Comparison of ENCODE assay signal across 11 cellular contexts in genomic region chr1:165543651-165544452, GRCh38. TPM values are rescaled to one million over a fixed set of nuclear protein-coding genes. Genes with fewer than 3 reads are reported as not detected.
DNase-seq lines count a peak whose midpoint lies in the region; ATAC-seq and TF ChIP-seq lines count a peak whose summit lies in the region.
"Had no signal": no experiment of that assay in that cellular context is flagged by ENCODE, and none has a peak within 500 bp of the region (broad histone marks: within the 10 kb centered on the region; RNA-seq: fewer than 3 reads in every experiment).

A gene with protein sequence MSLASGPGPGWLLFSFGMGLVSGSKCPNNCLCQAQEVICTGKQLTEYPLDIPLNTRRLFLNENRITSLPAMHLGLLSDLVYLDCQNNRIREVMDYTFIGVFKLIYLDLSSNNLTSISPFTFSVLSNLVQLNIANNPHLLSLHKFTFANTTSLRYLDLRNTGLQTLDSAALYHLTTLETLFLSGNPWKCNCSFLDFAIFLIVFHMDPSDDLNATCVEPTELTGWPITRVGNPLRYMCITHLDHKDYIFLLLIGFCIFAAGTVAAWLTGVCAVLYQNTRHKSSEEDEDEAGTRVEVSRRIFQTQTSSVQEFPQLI (plus strand): TSS chr1:165544000. CDS start chr1:165544297, 297 bp downstream.

- no peaks in the 10 kb centered on the region for H3K9me3 Mint-ChIP-seq in nephron progenitor cell
- H3K9me3 Mint-ChIP-seq: stimulated activated effector memory CD8-positive, alpha-beta T cell treated with anti-CD3 and anti-CD28 coated beads, Interleukin-12 subunit alpha, Interleukin-12 subunit beta, amount 100 ng/mL, for 72 hours had no signal

- RAD21 ChIA-PET in HCT116 (lab: Charles Lee; ENCODE audit: low non-redundant PET in 1 of 2, low total read pairs in 2 of 2, uncharacterized antibody in 2 of 2, unreplicated experiment in 2 of 2) = no interaction called here

- peaks cover 28% of the 10 kb centered on the region for H3K4me1 Mint-ChIP-seq in nephron progenitor cell
- H3K4me1 Mint-ChIP-seq: stimulated activated effector memory CD8-positive, alpha-beta T cell treated with anti-CD3 and anti-CD28 coated beads, Interleukin-12 subunit alpha, Interleukin-12 subunit beta, amount 100 ng/mL, for 72 hours had no signal

- no peak within 1 kb of the TSS for H3K27ac ChIP-seq in HCT116 (ENCODE audit: low read depth, low read length)
- peak within 1 kb of the TSS; percentile 16 for H3K27ac ChIP-seq in cardiac muscle cell

- H3K4me3 ChIP-seq in HCT116 (replicated peaks in 1 of 2; ENCODE audit: low read depth in 1 of 2, low read length in 2 of 2) = no peak within 1 kb of the TSS
- H3K4me3 ChIP-seq in cardiac muscle cell = no peak within 1 kb of the TSS

- no peaks in the 10 kb centered on the region for H3K36me3 Mint-ChIP-seq in nephron progenitor cell (ENCODE audit: low read depth)
- H3K36me3 Mint-ChIP-seq: stimulated activated effector memory CD8-positive, alpha-beta T cell treated with anti-CD3 and anti-CD28 coated beads, Interleukin-12 subunit alpha, Interleukin-12 subunit beta, amount 100 ng/mL, for 72 hours had no signal

- H3K36me3 ChIP-seq in HCT116 (ENCODE audit: control insufficient read depth in 1 of 2, insufficient read depth in 2 of 2, low read length in 2 of 2) (no peaks in the 10 kb centered on the region), cardiac muscle cell (no peaks in the 10 kb centered on the region)

- no peaks in the 10 kb centered on the region for H3K9me3 ChIP-seq in HCT116 (ENCODE audit: control insufficient read depth in 1 of 2, insufficient read depth in 1 of 2, low read depth in 1 of 2, low read length in 2 of 2)
- H3K9me3 ChIP-seq in cardiac muscle cell (ENCODE audit: low read depth) = no peaks in the 10 kb centered on the region

- no peak within 1 kb of the TSS for H2AFZ ChIP-seq in HCT116 (ENCODE audit: low read depth, low read length, poor library complexity, severe bottlenecking)

- peak; percentile 34; the same call in 1 of the 2 replicates for ATAC-seq in HCT116
- no peak for ATAC-seq in HG02759 (IDR thresholded peaks at IDR 0.05; ENCODE audit: unreplicated experiment)
- ATAC-seq: stimulated activated effector memory CD8-positive, alpha-beta T cell treated with anti-CD3 and anti-CD28 coated beads, Interleukin-12 subunit alpha, Interleukin-12 subunit beta, amount 100 ng/mL, for 72 hours had no signal

- H3K79me2 ChIP-seq in HCT116 (ENCODE audit: insufficient read depth, low read length) = no peaks in the 10 kb centered on the region

- TF ChIP-seq RAD21 in HCT116 (IDR thresholded peaks at IDR 0.05; ENCODE audit: low read depth) = no peak

- H4K20me1 ChIP-seq in HCT116 (ENCODE audit: insufficient read depth) = no peaks in the 10 kb centered on the region

- TF ChIP-seq CTCF in HCT116 (IDR thresholded peaks at IDR 0.05 in 2 of 3, conservative IDR thresholded peaks at IDR 0.05 in 1 of 3; ENCODE audit: borderline replicate concordance in 1 of 3, insufficient read depth in 1 of 3, low read depth in 2 of 3, low read length in 2 of 3) = no peak
- TF ChIP-seq CTCF in cardiac muscle cell (IDR thresholded peaks at IDR 0.05; ENCODE audit: low read depth, low read length) = no peak
- TF ChIP-seq CTCF in nephron progenitor cell (IDR thresholded peaks at IDR 0.05) = no peak

- peaks cover 46% of the 10 kb centered on the region for H3K27me3 ChIP-seq in HCT116 (ENCODE audit: insufficient read depth, low read length)
- no peaks in the 10 kb centered on the region for H3K27me3 ChIP-seq in cardiac muscle cell

- TF ChIP-seq POLR2A in HCT116 (IDR thresholded peaks at IDR 0.05; ENCODE audit: borderline replicate concordance, extremely low read depth, insufficient read depth, insufficient read length) = no peak

- no peak within 1 kb of the TSS for H3K4me3 Mint-ChIP-seq in nephron progenitor cell
- H3K4me3 Mint-ChIP-seq: stimulated activated effector memory CD8-positive, alpha-beta T cell treated with anti-CD3 and anti-CD28 coated beads, Interleukin-12 subunit alpha, Interleukin-12 subunit beta, amount 100 ng/mL, for 72 hours had no signal

- intact Hi-C loops in HCT116 (cut with micrococcal nuclease) (no loop called here), posterior cingulate gyrus (cut with DNase I) (no loop called here)

- H3K27ac Mint-ChIP-seq in nephron progenitor cell = no peak within 1 kb of the TSS
- H3K27ac Mint-ChIP-seq: stimulated activated effector memory CD8-positive, alpha-beta T cell treated with anti-CD3 and anti-CD28 coated beads, Interleukin-12 subunit alpha, Interleukin-12 subunit beta, amount 100 ng/mL, for 72 hours had no signal

- POLR2A ChIA-PET in HCT116 (lab: Charles Lee) = no interaction called here

- no peaks in the 10 kb centered on the region for H3K9me2 ChIP-seq in HCT116 (ENCODE audit: insufficient read depth)

- H3K4me2 ChIP-seq in HCT116 (ENCODE audit: low read length) = no peak within 1 kb of the TSS

- CTCF ChIA-PET in HCT116 (lab: Charles Lee) = no interaction called here

- DNase-seq in HCT116 (ENCODE audit: low read depth, low spot score) (no peak), NCI-H2227 treated with DMSO at 0.1 percent for 48 hours (lab: John Stamatoyannopoulos, UW) (peak; percentile 26), cardiac muscle cell (ENCODE audit: low read depth in 1 of 2, low spot score in 1 of 2) (peak in 1 of 2 donors; percentile 66), posterior cingulate gyrus (peak in 9 of 10 donors; percentile 19 to 90 (median 42)), nephron progenitor cell (no peak)
- no peak for DNase-seq in activated CD8-positive, alpha-beta memory T cell treated with anti-CD3 and anti-CD28 coated beads, Interleukin-2, amount 50 U/mL, for 4 hours
- no peak for DNase-seq in stimulated activated CD4-positive, alpha-beta T cell treated with anti-CD3 and anti-CD28 coated beads, Interleukin-4, amount 100 ng/mL, for 24 hours

- H3K4me1 ChIP-seq in HCT116 (ENCODE audit: control insufficient read depth in 1 of 2, insufficient read depth in 2 of 2, low read length in 2 of 2) = peaks cover 0 to 8% of the 10 kb centered on the region in 2 experiments; a peak in 1 of 4 replicates
- H3K4me1 ChIP-seq in cardiac muscle cell (ENCODE audit: low read depth) = peaks cover 33% of the 10 kb centered on the region

- H3K9ac ChIP-seq in HCT116 (ENCODE audit: low read length) = no peak within 1 kb of the TSS

- no TSS peak for BruUV-seq in HCT116 (replicated peaks; lab: Mats Ljungman, UMichigan)

- H3K27me3 Mint-ChIP-seq in nephron progenitor cell (ENCODE audit: low read depth, poor library complexity) = peaks cover 13% of the 10 kb centered on the region

TF ChIP-seq in HCT116, 20 proteins besides CTCF, POLR2A, EP300 and RAD21:
- TF ChIP-seq SP1 (IDR thresholded peaks at IDR 0.05; ENCODE audit: low read depth) (no peak), FOSL1 (IDR thresholded peaks at IDR 0.05; ENCODE audit: low read depth) (no peak), SRF (IDR thresholded peaks at IDR 0.05; ENCODE audit: low read depth) (no peak), EZH2 (IDR thresholded peaks at IDR 0.05) (no peak), TCF7L2 (IDR thresholded peaks at IDR 0.05; ENCODE audit: borderline replicate concordance, extremely low read depth, insufficient read depth, insufficient read length) (no peak), CEBPB (IDR thresholded peaks at IDR 0.05; ENCODE audit: low read depth) (no peak), ZFX (IDR thresholded peaks at IDR 0.05) (no peak), CBX3 (IDR thresholded peaks at IDR 0.05; ENCODE audit: low read depth) (no peak), YY1 (IDR thresholded peaks at IDR 0.05; ENCODE audit: extremely low read depth, insufficient replicate concordance, low read depth, low read length) (no peak), EGR1 (IDR thresholded peaks at IDR 0.05; ENCODE audit: low read depth) (no peak), MAX (IDR thresholded peaks at IDR 0.05) (no peak), EZH2phosphoT487 (IDR thresholded peaks at IDR 0.05; ENCODE audit: borderline replicate concordance) (no peak), POLR2AphosphoS5 (IDR thresholded peaks at IDR 0.05; ENCODE audit: low read depth, low read length) (no peak), ZNF274 (IDR thresholded peaks at IDR 0.05; ENCODE audit: low read depth, low read length) (no peak)
- TF ChIP-seq, protein P1, sequence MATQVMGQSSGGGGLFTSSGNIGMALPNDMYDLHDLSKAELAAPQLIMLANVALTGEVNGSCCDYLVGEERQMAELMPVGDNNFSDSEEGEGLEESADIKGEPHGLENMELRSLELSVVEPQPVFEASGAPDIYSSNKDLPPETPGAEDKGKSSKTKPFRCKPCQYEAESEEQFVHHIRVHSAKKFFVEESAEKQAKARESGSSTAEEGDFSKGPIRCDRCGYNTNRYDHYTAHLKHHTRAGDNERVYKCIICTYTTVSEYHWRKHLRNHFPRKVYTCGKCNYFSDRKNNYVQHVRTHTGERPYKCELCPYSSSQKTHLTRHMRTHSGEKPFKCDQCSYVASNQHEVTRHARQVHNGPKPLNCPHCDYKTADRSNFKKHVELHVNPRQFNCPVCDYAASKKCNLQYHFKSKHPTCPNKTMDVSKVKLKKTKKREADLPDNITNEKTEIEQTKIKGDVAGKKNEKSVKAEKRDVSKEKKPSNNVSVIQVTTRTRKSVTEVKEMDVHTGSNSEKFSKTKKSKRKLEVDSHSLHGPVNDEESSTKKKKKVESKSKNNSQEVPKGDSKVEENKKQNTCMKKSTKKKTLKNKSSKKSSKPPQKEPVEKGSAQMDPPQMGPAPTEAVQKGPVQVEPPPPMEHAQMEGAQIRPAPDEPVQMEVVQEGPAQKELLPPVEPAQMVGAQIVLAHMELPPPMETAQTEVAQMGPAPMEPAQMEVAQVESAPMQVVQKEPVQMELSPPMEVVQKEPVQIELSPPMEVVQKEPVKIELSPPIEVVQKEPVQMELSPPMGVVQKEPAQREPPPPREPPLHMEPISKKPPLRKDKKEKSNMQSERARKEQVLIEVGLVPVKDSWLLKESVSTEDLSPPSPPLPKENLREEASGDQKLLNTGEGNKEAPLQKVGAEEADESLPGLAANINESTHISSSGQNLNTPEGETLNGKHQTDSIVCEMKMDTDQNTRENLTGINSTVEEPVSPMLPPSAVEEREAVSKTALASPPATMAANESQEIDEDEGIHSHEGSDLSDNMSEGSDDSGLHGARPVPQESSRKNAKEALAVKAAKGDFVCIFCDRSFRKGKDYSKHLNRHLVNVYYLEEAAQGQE (IDR thresholded peaks at IDR 0.05; ENCODE audit: low read depth) = no peak

RNA-seq across cellular contexts. Expression of the gene that starts here (rescaled TPM):
- total RNA-seq in HCT116 (2021; ENCODE audit: unreplicated experiment) = not detected
- polyA plus RNA-seq in HCT116 (2012) = not detected in 2 replicates
- total RNA-seq in cardiac muscle cell = 0.77 TPM in 1 of 2 replicates, not detected in the other
- 0.20 TPM in 1 of 2 replicates, not detected in the other for polyA plus RNA-seq in cardiac muscle cell
- total RNA-seq: fibroblast of lung, osteoblast had no signal
- polyA plus RNA-seq: fibroblast of lung had no signal

Comparison
In these comparisons a context has a peak if more than half of its experiments do, and no peak if none do; other contexts are left out.
1. Peak in ATAC-seq in HCT116; RNA of the gene not detected or under 1 TPM.
2. DNase-seq: peak in NCI-H2227 treated with DMSO at 0.1 percent for 48 hours (single experiment) and posterior cingulate gyrus (9 of 10); none in HCT116 (single experiment), activated CD8-positive, alpha-beta memory T cell treated with anti-CD3 and anti-CD28 coated beads, Interleukin-2, amount 50 U/mL, for 4 hours (single experiment), nephron progenitor cell (single experiment) and stimulated activated CD4-positive, alpha-beta T cell treated with anti-CD3 and anti-CD28 coated beads, Interleukin-4, amount 100 ng/mL, for 24 hours (single experiment).